ENCODE assay signal across 8 cellular contexts in genomic region chr2:178193823-178194599, GRCh38. TPM values are rescaled to one million over a fixed set of nuclear protein-coding genes. Genes with fewer than 3 reads are reported as not detected.
DNase-seq lines count a peak whose midpoint lies in the region; ATAC-seq, FAIRE-seq and TF ChIP-seq lines count a peak whose summit lies in the region.

Gene OSBPL6, plus strand, starts transcription at chr2:178194512. Its CDS starts 111,673 bp downstream, at chr2:178306185.

- H2AK5ac ChIP-seq in neuronal stem cell (ENCODE audit: low read depth, low read length): no peak within 1 kb of the TSS

- intact Hi-C loops in testis (cut with DNase I; ENCODE audit: low total_unique reads): no loop called here

- H3K27ac ChIP-seq in gastroesophageal sphincter (peak within 1 kb of the TSS; percentile 91 to 96 (median 93)), neuronal stem cell (replicated peaks; ENCODE audit: low read length) (peak within 1 kb of the TSS; percentile 71), testis (peak within 1 kb of the TSS; percentile 66 to 80)

- no peaks in the 10 kb centered on the region for H3K36me3 ChIP-seq in gastroesophageal sphincter
- no peaks in the 10 kb centered on the region for H3K36me3 ChIP-seq in neuronal stem cell (replicated peaks in 1 of 2; ENCODE audit: control insufficient read depth in 2 of 2, insufficient read depth in 2 of 2, low read length in 2 of 2)
- H3K36me3 ChIP-seq in testis (ENCODE audit: low read depth, missing control alignments): no peaks in the 10 kb centered on the region

- ATAC-seq in GM21576 (IDR thresholded peaks at IDR 0.05; ENCODE audit: unreplicated experiment): peak; percentile 86
- peak; percentile 96 for ATAC-seq in gastroesophageal sphincter

- H3K4me2 ChIP-seq in neuronal stem cell (ENCODE audit: insufficient read depth, low read length, poor library complexity, severe bottlenecking): peak within 1 kb of the TSS; percentile 86

- peak within 1 kb of the TSS; percentile 100 for H2AFZ ChIP-seq in neuronal stem cell (ENCODE audit: low read length)

- H4K91ac ChIP-seq in neuronal stem cell (ENCODE audit: low read depth, low read length, poor library complexity): no peak within 1 kb of the TSS

- H3K9ac ChIP-seq in neuronal stem cell (ENCODE audit: low read depth, low read length, poor library complexity): peak within 1 kb of the TSS; percentile 99

- TF ChIP-seq POLR2A in gastroesophageal sphincter (IDR thresholded peaks at IDR 0.05): peak; percentile 80 to 82
- no peak for TF ChIP-seq POLR2A in testis (IDR thresholded peaks at IDR 0.05)

- TF ChIP-seq EP300 in gastroesophageal sphincter (IDR thresholded peaks at IDR 0.05): no peak

- H2BK15ac ChIP-seq in neuronal stem cell (ENCODE audit: low read length): no peak within 1 kb of the TSS

- no peak within 1 kb of the TSS for H4K8ac ChIP-seq in neuronal stem cell (ENCODE audit: low read depth, low read length)

- peak in 3 of 4 experiments; percentile 31 to 61 (median 38) for TF ChIP-seq CTCF in gastroesophageal sphincter (IDR thresholded peaks at IDR 0.05)
- peak in 2 of 3 experiments; percentile 19 to 22 for TF ChIP-seq CTCF in testis (IDR thresholded peaks at IDR 0.05)

- peak within 1 kb of the TSS; percentile 82 for H3K23ac ChIP-seq in neuronal stem cell (ENCODE audit: low read depth, low read length, poor library complexity)

- 0% methylated on average over 2 of the region's 90 CpGs; no CpG with 5 or more reads in 1 of the 2 donors for WGBS in gastroesophageal sphincter (ENCODE audit: low coverage in 1 of 2), 2 donors
- no CpG with 5 or more reads among the region's 90 CpGs for WGBS in neuronal stem cell (ENCODE audit: extremely low coverage in 2 of 2, insufficient read length in 2 of 2, insufficient replicate concordance in 1 of 2), 2 donors
- 0% methylated on average over 3 to 49 of the region's 90 CpGs for WGBS in testis, 2 donors

- no peak within 1 kb of the TSS for H3K14ac ChIP-seq in neuronal stem cell (ENCODE audit: low read length)

- H3K18ac ChIP-seq in neuronal stem cell (ENCODE audit: low read length): peak within 1 kb of the TSS; percentile 92

- DNase-seq in DMS153 (lab: John Stamatoyannopoulos, UW) (peak; percentile 70), HuH-7 (ENCODE audit: low spot score) (peak; percentile 86), RCC 7860 (ENCODE audit: low spot score) (peak; percentile 72), neuronal stem cell (ENCODE audit: low spot score) (peak; percentile 83), testis (peak; percentile 76)
- peak; percentile 58 for DNase-seq in activated naive CD4-positive, alpha-beta T cell treated with Interleukin-2 at 50 U/mL for 16 hours

- no peaks in the 10 kb centered on the region for H3K9me3 ChIP-seq in gastroesophageal sphincter
- no peaks in the 10 kb centered on the region for H3K9me3 ChIP-seq in neuronal stem cell (replicated peaks in 1 of 2; ENCODE audit: control insufficient read depth in 2 of 2, insufficient read depth in 1 of 2, low read depth in 1 of 2, low read length in 2 of 2)
- no peaks in the 10 kb centered on the region for H3K9me3 ChIP-seq in testis

- H3K79me1 ChIP-seq in neuronal stem cell (ENCODE audit: low read depth, low read length): no peaks in the 10 kb centered on the region

- no peak within 1 kb of the TSS for H2BK120ac ChIP-seq in neuronal stem cell (ENCODE audit: low read depth, low read length)

- H3K4me3 ChIP-seq in gastroesophageal sphincter (peak within 1 kb of the TSS; percentile 71 to 93), neuronal stem cell (ENCODE audit: low read length in 2 of 2) (peak within 1 kb of the TSS; percentile 69 to 99), testis (peak within 1 kb of the TSS; percentile 70 to 78)

- no peak for FAIRE-seq in RCC 7860 (lab: Jason Lieb, UNC)

- peak within 1 kb of the TSS; percentile 14 for H2BK5ac ChIP-seq in neuronal stem cell (ENCODE audit: low read length)

- no peak within 1 kb of the TSS for H3K4ac ChIP-seq in neuronal stem cell (ENCODE audit: low read length)

- peak within 1 kb of the TSS; percentile 86 for H2BK12ac ChIP-seq in neuronal stem cell (ENCODE audit: low read length)

- H3K4me1 ChIP-seq in gastroesophageal sphincter: peaks cover 0 to 16% (median 2%) of the 10 kb centered on the region in 3 donors
- peaks cover 2 to 13% of the 10 kb centered on the region in 2 donors for H3K4me1 ChIP-seq in neuronal stem cell (ENCODE audit: control insufficient read depth in 2 of 2, insufficient read depth in 1 of 2, low read depth in 1 of 2, low read length in 2 of 2)
- H3K4me1 ChIP-seq in testis: peaks cover 5% of the 10 kb centered on the region

- no peaks in the 10 kb centered on the region for H3K27me3 ChIP-seq in gastroesophageal sphincter
- peaks cover 3 to 29% (median 13%) of the 10 kb centered on the region in 3 experiments for H3K27me3 ChIP-seq in neuronal stem cell (ENCODE audit: control insufficient read depth in 3 of 3, insufficient read depth in 3 of 3, low read depth in 1 of 3, low read length in 3 of 3)
- H3K27me3 ChIP-seq in testis: no peaks in the 10 kb centered on the region

RNA-seq across cellular contexts. Expression of gene OSBPL6, which starts in this region (rescaled TPM):
- total RNA-seq in gastroesophageal sphincter (1 to 10 TPM; 1.5 to 4.0 (median 3.1) TPM), testis (1 to 10 TPM; 2.6 to 3.8 TPM)
- 6.8 TPM for polyA plus RNA-seq in neuronal stem cell (2013, experiment 1 of 2)
- polyA plus RNA-seq in neuronal stem cell (2013, experiment 2 of 2): 6.8 TPM
- 1.7 TPM for polyA plus RNA-seq in testis (ENCODE audit: insufficient read depth, low read depth, low replicate concordance)

Comparison
In these comparisons a context has a peak if more than half of its experiments do, and no peak if none do; other contexts are left out.
1. Peak in every context shown above with its lines: DNase-seq, ATAC-seq, H3K4me3 ChIP-seq and H3K27ac ChIP-seq.